1 cellular context compared by ENCODE assay signal in genomic region chr10:97659589-97659988, GRCh38.
TF ChIP-seq lines count a peak whose summit lies in the region.

No MANE protein-coding gene starts in this region.

TF ChIP-seq in GM23338, 12 proteins besides CTCF, POLR2A, EP300 and RAD21:
- TF ChIP-seq STAT1 (IDR thresholded peaks at IDR 0.05; ENCODE audit: unreplicated experiment) (no peak), ETS1 (IDR thresholded peaks at IDR 0.05) (no peak), NANOG (IDR thresholded peaks at IDR 0.05; ENCODE audit: borderline replicate concordance) (no peak), EZH2phosphoT487 (IDR thresholded peaks at IDR 0.05; ENCODE audit: unreplicated experiment) (no peak), ZNF331 (CRISPR knock-in tag; IDR thresholded peaks at IDR 0.05; ENCODE audit: low read depth) (no peak), POLR2AphosphoS5 (IDR thresholded peaks at IDR 0.05; ENCODE audit: low read depth) (no peak), REST (IDR thresholded peaks at IDR 0.05; ENCODE audit: unreplicated experiment) (no peak), CREB1 (CRISPR knock-in tag; IDR thresholded peaks at IDR 0.05; ENCODE audit: low read depth) (no peak), ZNF114 (CRISPR knock-in tag; IDR thresholded peaks at IDR 0.05) (no peak), JUNB (IDR thresholded peaks at IDR 0.05; ENCODE audit: unreplicated experiment) (no peak), ZNF462 (CRISPR knock-in tag; IDR thresholded peaks at IDR 0.05) (no peak)
